In genomic region chr19:6091771-6092291, GRCh38 we compare ENCODE assay signal across 8 cellular contexts. TPM values are rescaled to one million over a fixed set of nuclear protein-coding genes. Genes with fewer than 3 reads are reported as not detected.
DNase-seq lines count a peak whose midpoint lies in the region; ATAC-seq and TF ChIP-seq lines count a peak whose summit lies in the region.

No MANE protein-coding gene starts in this region.

- H3K9me3 ChIP-seq in IMR-90 (ENCODE audit: control insufficient read depth, insufficient read depth, low read length) (no peaks in the 10 kb centered on the region), colonic mucosa (no peaks in the 10 kb centered on the region), lower lobe of right lung (no peaks in the 10 kb centered on the region)

- peak overlapping the region; percentile 75 for H2AFZ ChIP-seq in IMR-90 (replicated peaks; ENCODE audit: low read length, poor library complexity)

- peak overlapping the region; percentile 87 for H2BK120ac ChIP-seq in IMR-90 (ENCODE audit: low read depth, low read length)

- dilution Hi-C loops in IMR-90 (cut with HindIII; ENCODE audit: low sequenced_read_pairs, unreplicated experiment): no loop called here

- H3K4me3 ChIP-seq in IMR-90 (ENCODE audit: insufficient read depth, low read depth, low read length): peak overlapping the region; percentile 34
- peak overlapping the region; percentile 7 for H3K4me3 ChIP-seq in colonic mucosa
- peak overlapping the region; percentile 29 for H3K4me3 ChIP-seq in lower lobe of right lung

- no peak for TF ChIP-seq CTCF in IMR-90 (conservative IDR thresholded peaks at IDR 0.05; ENCODE audit: low read depth, low read length)
- no peak for TF ChIP-seq CTCF in colonic mucosa (IDR thresholded peaks at IDR 0.05)
- TF ChIP-seq CTCF in lower lobe of right lung (IDR thresholded peaks at IDR 0.05): no peak

- peak overlapping the region; percentile 77 for H3K27ac ChIP-seq in IMR-90 (ENCODE audit: insufficient read depth, low read length)
- peak overlapping the region; percentile 92 for H3K27ac ChIP-seq in colonic mucosa
- peak overlapping the region; percentile 88 for H3K27ac ChIP-seq in lower lobe of right lung
- H3K27ac ChIP-seq in temporal lobe (ENCODE audit: low read depth, low read length): peak overlapping the region; percentile 46

- in situ Hi-C loops in IMR-90 (cut with MboI; ENCODE audit: low sequenced_read_pairs): no loop called here

- ATAC-seq in IMR-90 (ENCODE audit: low read depth) (peak; percentile 75), lower lobe of right lung (no peak), HG03108 (IDR thresholded peaks at IDR 0.05; ENCODE audit: unreplicated experiment) (no peak)

- peak overlapping the region; percentile 79 for H2BK20ac ChIP-seq in IMR-90 (ENCODE audit: low read depth, low read length)

- H2AK9ac ChIP-seq in IMR-90 (replicated peaks; ENCODE audit: low read depth, low read length, poor library complexity): peak overlapping the region; percentile 7

- CTCF ChIA-PET in IMR-90 (lab: Yijun Ruan, JAX): interaction anchor here (0.6 to 1.4 kb wide), 2 partner anchors 9 to 10 kb away, joined by 3 to 4 read pairs; no protein-coding TSS in a partner anchor

- H3K56ac ChIP-seq in IMR-90 (ENCODE audit: extremely low read depth, insufficient read depth, low read length): peak overlapping the region; percentile 82

- peak overlapping the region; percentile 79 for H3K4ac ChIP-seq in IMR-90 (ENCODE audit: low read depth, low read length)

- H4K91ac ChIP-seq in IMR-90 (ENCODE audit: insufficient read depth, low read depth, low read length): peak overlapping the region; percentile 76

- peak overlapping the region; percentile 58 for H4K5ac ChIP-seq in IMR-90 (ENCODE audit: low read depth, low read length)

- H3K18ac ChIP-seq in IMR-90 (ENCODE audit: low read depth, low read length): peak overlapping the region; percentile 77

- WGBS in IMR-90 (ENCODE audit: extremely low coverage in 2 of 2, insufficient read length in 1 of 2), 2 experiments: 20% methylated on average over 2 of the region's 8 CpGs; no CpG with 5 or more reads in 1 of the 2 experiments

- intact Hi-C loops in IMR-90 (cut with micrococcal nuclease) (loop anchor here (2.0 kb wide), 1 partner anchor 15 kb away; no protein-coding TSS in a partner anchor), colonic mucosa (cut with DNase I) (loop anchor here (5.0 kb wide), 1 partner anchor 35 kb away; no protein-coding TSS in a partner anchor), lower lobe of right lung (cut with DNase I) (no loop called here)

- H3K9ac ChIP-seq in IMR-90 (ENCODE audit: low read depth, low read length): peak overlapping the region; percentile 66
- peak overlapping the region; percentile 66 to 93 for H3K9ac ChIP-seq in colonic mucosa (ENCODE audit: low read depth in 2 of 2, low read length in 2 of 2)

- POLR2A ChIA-PET in IMR-90 (lab: Charles Lee; ENCODE audit: unreplicated experiment): interaction anchor here (1.1 to 1.5 kb wide), 2 partner anchors 15 to 42 kb away, joined by 4 to 6 read pairs; no protein-coding TSS in a partner anchor

- H3K9me1 ChIP-seq in IMR-90 (ENCODE audit: insufficient read depth, low read length): peaks cover 19% of the 10 kb centered on the region

- BruUV-seq in IMR-90 (replicated peaks; lab: Mats Ljungman, UMichigan): no TSS peak

- peak overlapping the region; percentile 22 for H2AK5ac ChIP-seq in IMR-90 (ENCODE audit: low read depth, low read length)

- peak overlapping the region; percentile 53 for H3K14ac ChIP-seq in IMR-90 (replicated peaks; ENCODE audit: low read depth, low read length)

- peak overlapping the region; percentile 31 to 94 for H4K8ac ChIP-seq in IMR-90 (ENCODE audit: low read depth in 2 of 2, low read length in 2 of 2)

- peak overlapping the region; percentile 52 for H2BK15ac ChIP-seq in IMR-90 (ENCODE audit: low read depth, low read length)

- peak overlapping the region; percentile 77 for H2BK5ac ChIP-seq in IMR-90 (ENCODE audit: low read depth, low read length, poor library complexity, severe bottlenecking)

- peaks cover 8 to 52% of the 10 kb centered on the region in 2 experiments; a peak in 3 of 4 replicates for H3K79me1 ChIP-seq in IMR-90 (ENCODE audit: low read depth in 1 of 2, low read length in 2 of 2)

- DNase-seq in IMR-90: peak; percentile 69
- peak; percentile 74 for DNase-seq in colonic mucosa
- DNase-seq in lower lobe of right lung: no peak
- DNase-seq in NCI-H2196 treated with DMSO at 0.1 percent for 48 hours (lab: John Stamatoyannopoulos, UW; ENCODE audit: unreplicated experiment): no peak
- no peak for DNase-seq in pons (ENCODE audit: low spot score)
- DNase-seq in stimulated activated CD4-positive, alpha-beta T cell treated with anti-CD3 and anti-CD28 coated beads, Interleukin-4, amount 100 ng/mL, for 4 hours: no peak

- no peaks in the 10 kb centered on the region for H4K20me1 ChIP-seq in IMR-90 (ENCODE audit: insufficient read depth, low read length)

- TF ChIP-seq POLR2A in IMR-90 (IDR thresholded peaks at IDR 0.05; ENCODE audit: low read depth, low read length): no peak

- H3K36me3 ChIP-seq in IMR-90 (ENCODE audit: control insufficient read depth, insufficient read depth, low read length) (no peaks in the 10 kb centered on the region), colonic mucosa (no peaks in the 10 kb centered on the region), lower lobe of right lung (no peaks in the 10 kb centered on the region)

- H3K4me2 ChIP-seq in IMR-90 (ENCODE audit: low read depth, low read length): peak overlapping the region; percentile 75

- TF ChIP-seq RAD21 in IMR-90 (IDR thresholded peaks at IDR 0.05; ENCODE audit: low read length): no peak

- peak overlapping the region; percentile 76 for H3K23ac ChIP-seq in IMR-90 (ENCODE audit: low read depth, low read length)

- peaks cover 28% of the 10 kb centered on the region for H3K4me1 ChIP-seq in IMR-90 (ENCODE audit: control insufficient read depth, insufficient read depth, low read length)
- H3K4me1 ChIP-seq in colonic mucosa: peaks cover under 1% of the 10 kb centered on the region
- H3K4me1 ChIP-seq in lower lobe of right lung: peaks cover 51% of the 10 kb centered on the region

- H3K27me3 ChIP-seq in IMR-90 (ENCODE audit: control insufficient read depth, insufficient read depth, low read length) (no peaks in the 10 kb centered on the region), colonic mucosa (no peaks in the 10 kb centered on the region), lower lobe of right lung (ENCODE audit: low read depth) (no peaks in the 10 kb centered on the region)

TF ChIP-seq in IMR-90, 13 proteins besides CTCF, POLR2A, EP300 and RAD21:
- TF ChIP-seq NFE2L2 (IDR thresholded peaks at IDR 0.05; ENCODE audit: low read depth, low read length) (no peak), BHLHE40 (IDR thresholded peaks at IDR 0.05; ENCODE audit: low read depth, low read length) (no peak), FOS (IDR thresholded peaks at IDR 0.05; ENCODE audit: low read depth, low read length) (no peak), MAFK (IDR thresholded peaks at IDR 0.05; ENCODE audit: low read depth, low read length) (no peak), SMC3 (IDR thresholded peaks at IDR 0.05; ENCODE audit: low read depth, low read length) (no peak), CEBPB (IDR thresholded peaks at IDR 0.05; ENCODE audit: low read depth, low read length) (no peak), RFX5 (IDR thresholded peaks at IDR 0.05; ENCODE audit: low read depth, low read length) (no peak), CHD1 (IDR thresholded peaks at IDR 0.05; ENCODE audit: low read depth, low read length) (no peak), MXI1 (IDR thresholded peaks at IDR 0.05; ENCODE audit: borderline replicate concordance, low read depth, low read length) (no peak), MAZ (IDR thresholded peaks at IDR 0.05; ENCODE audit: borderline replicate concordance, low read depth, low read length) (no peak), RCOR1 (IDR thresholded peaks at IDR 0.05; ENCODE audit: insufficient replicate concordance, low read length) (no peak)
- TF ChIP-seq, protein P1, sequence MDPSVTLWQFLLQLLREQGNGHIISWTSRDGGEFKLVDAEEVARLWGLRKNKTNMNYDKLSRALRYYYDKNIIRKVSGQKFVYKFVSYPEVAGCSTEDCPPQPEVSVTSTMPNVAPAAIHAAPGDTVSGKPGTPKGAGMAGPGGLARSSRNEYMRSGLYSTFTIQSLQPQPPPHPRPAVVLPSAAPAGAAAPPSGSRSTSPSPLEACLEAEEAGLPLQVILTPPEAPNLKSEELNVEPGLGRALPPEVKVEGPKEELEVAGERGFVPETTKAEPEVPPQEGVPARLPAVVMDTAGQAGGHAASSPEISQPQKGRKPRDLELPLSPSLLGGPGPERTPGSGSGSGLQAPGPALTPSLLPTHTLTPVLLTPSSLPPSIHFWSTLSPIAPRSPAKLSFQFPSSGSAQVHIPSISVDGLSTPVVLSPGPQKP (IDR thresholded peaks at IDR 0.05; ENCODE audit: borderline replicate concordance, low read depth, low read length): no peak
- TF ChIP-seq, protein P2, sequence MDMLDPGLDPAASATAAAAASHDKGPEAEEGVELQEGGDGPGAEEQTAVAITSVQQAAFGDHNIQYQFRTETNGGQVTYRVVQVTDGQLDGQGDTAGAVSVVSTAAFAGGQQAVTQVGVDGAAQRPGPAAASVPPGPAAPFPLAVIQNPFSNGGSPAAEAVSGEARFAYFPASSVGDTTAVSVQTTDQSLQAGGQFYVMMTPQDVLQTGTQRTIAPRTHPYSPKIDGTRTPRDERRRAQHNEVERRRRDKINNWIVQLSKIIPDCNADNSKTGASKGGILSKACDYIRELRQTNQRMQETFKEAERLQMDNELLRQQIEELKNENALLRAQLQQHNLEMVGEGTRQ (IDR thresholded peaks at IDR 0.05; ENCODE audit: low read depth, low read length): no peak

RNA-seq across cellular contexts. Expression of gene RFX2, which starts 18.5 kb away (rescaled TPM):
- 2.2 and 2.5 TPM in 2 replicates for total RNA-seq in IMR-90 (2012; rRNA removed)
- polyA plus RNA-seq in IMR-90 (2012; rRNA removed): 4.9 and 5.6 TPM in 2 replicates
- 3.9 and 6.2 TPM in 2 replicates for polyA plus RNA-seq in IMR-90 (2012; cell fraction: cytosol; rRNA removed)
- polyA plus RNA-seq in IMR-90 (2012; cell fraction: nucleus; rRNA removed; ENCODE audit: low replicate concordance): 7.6 and 16.1 TPM in 2 replicates
- total RNA-seq in colonic mucosa: 1 to 10 TPM; 6.2 to 7.3 TPM
- 20.9 TPM for total RNA-seq in lower lobe of right lung
- 3.7 TPM for total RNA-seq in temporal lobe

RNA-seq across cellular contexts. Expression of gene ACSBG2, which starts 43.6 kb away (rescaled TPM):
- total RNA-seq in IMR-90 (2012; rRNA removed) (not detected in 2 replicates), colonic mucosa (not detected), lower lobe of right lung (0.30 TPM), temporal lobe (not detected)
- polyA plus RNA-seq in IMR-90 (2012; rRNA removed): not detected in 2 replicates
- not detected in 2 replicates for polyA plus RNA-seq in IMR-90 (2012; cell fraction: cytosol; rRNA removed)
- not detected in 2 replicates for polyA plus RNA-seq in IMR-90 (2012; cell fraction: nucleus; rRNA removed; ENCODE audit: low replicate concordance)

Comparison
In these comparisons a context has a peak if more than half of its experiments do, and no peak if none do; other contexts are left out.
1. DNase-seq: peak in IMR-90 (single experiment) and colonic mucosa (single experiment); none in lower lobe of right lung (single experiment), NCI-H2196 treated with DMSO at 0.1 percent for 48 hours (single experiment), pons (single experiment) and stimulated activated CD4-positive, alpha-beta T cell treated with anti-CD3 and anti-CD28 coated beads, Interleukin-4, amount 100 ng/mL, for 4 hours (0 of 2).
2. Peak in every context shown above with its lines, with median percentiles within 50 percentile points of each other: H3K27ac ChIP-seq and H3K4me3 ChIP-seq.